Comparison of ENCODE assay signal across 26 cellular contexts in genomic region chr3:111853071-111853470, GRCh38.
"Had no signal": no experiment of that assay in that cellular context is flagged by ENCODE, and none has a peak within 500 bp of the region (broad histone marks: within the 10 kb centered on the region; RNA-seq: fewer than 3 reads in every experiment).

No MANE protein-coding gene starts in this region.

- H3K4me3 Mint-ChIP-seq: activated naive CD8-positive, alpha-beta T cell treated with anti-CD3 and anti-CD28 coated beads for 36 hours; mesothelial cell of epicardium; naive B cell; neural crest cell had no signal

- H3K27ac ChIP-seq: adrenal gland, body of pancreas, colonic mucosa, epithelial cell of prostate, left ventricle myocardium inferior, pancreas, prostate gland, testis, transverse colon, VCaP had no signal

- H3K27ac Mint-ChIP-seq: activated naive CD8-positive, alpha-beta T cell treated with anti-CD3 and anti-CD28 coated beads for 36 hours; naive B cell had no signal

- H3K4me3 ChIP-seq: adrenal gland, body of pancreas, colonic mucosa, left ventricle myocardium inferior, lung, pancreas, prostate gland, testis, transverse colon had no signal

- H3K9me3 ChIP-seq: adrenal gland, body of pancreas, colonic mucosa, left ventricle myocardium inferior, pancreas, prostate gland, testis, transverse colon had no signal

- H3K36me3 Mint-ChIP-seq: activated naive CD8-positive, alpha-beta T cell treated with anti-CD3 and anti-CD28 coated beads for 36 hours; mesothelial cell of epicardium; naive B cell had no signal

- H3K27me3 ChIP-seq: adrenal gland, body of pancreas, colonic mucosa, pancreas, testis, transverse colon had no signal

- H3K36me3 ChIP-seq: adrenal gland, colonic mucosa, left ventricle myocardium inferior, pancreas, prostate gland, transverse colon had no signal

- ATAC-seq: body of pancreas, pancreas had no signal

- DNase-seq: activated CD4-positive, alpha-beta T cell treated with anti-CD3 and anti-CD28 coated beads for 4 hours; activated CD4-positive, alpha-beta T cell treated with anti-CD3 and anti-CD28 coated beads, Interleukin-2, amount 50 U/mL, for 4 hours; activated CD8-positive, alpha-beta memory T cell treated with anti-CD3 and anti-CD28 coated beads for 24 hours; activated effector memory CD4-positive, alpha-beta T cell treated with Interleukin-2 at 50 U/mL for 16 hours; activated naive CD4-positive, alpha-beta T cell treated with Interleukin-2 at 50 U/mL for 16 hours; activated naive CD8-positive, alpha-beta T cell treated with anti-CD3 and anti-CD28 coated beads for 36 hours; adrenal gland; aorta; body of pancreas; colonic mucosa; glutamatergic neuron; islet precursor cell; left ventricle myocardium inferior; naive B cell; nucleus accumbens; pancreas; retina; stimulated activated naive CD4-positive, alpha-beta T cell treated with Interleukin-2 at 50 U/mL for 16 hours; testis; transverse colon had no signal

- H3K9me3 Mint-ChIP-seq: activated naive CD8-positive, alpha-beta T cell treated with anti-CD3 and anti-CD28 coated beads for 36 hours; mesothelial cell of epicardium; naive B cell; neural crest cell had no signal

- H3K4me1 ChIP-seq: body of pancreas, colonic mucosa, prostate gland, testis, transverse colon had no signal
